In genomic region chr17:6574689-6575595, GRCh38 we compare ENCODE assay signal across 8 cellular contexts. TPM values are rescaled to one million over a fixed set of nuclear protein-coding genes. Genes with fewer than 3 reads are reported as not detected.
DNase-seq lines count a peak whose midpoint lies in the region; ATAC-seq and TF ChIP-seq lines count a peak whose summit lies in the region.

No MANE protein-coding gene starts in this region.

- peaks cover 6% of the 10 kb centered on the region for H3K9me3 Mint-ChIP-seq in glutamatergic neuron (ENCODE audit: unreplicated experiment)

- H3K4me3 Mint-ChIP-seq in glutamatergic neuron (ENCODE audit: unreplicated experiment) = no peak overlapping the region

- ATAC-seq in GM18909 (IDR thresholded peaks at IDR 0.05; ENCODE audit: poor library complexity, unreplicated experiment) = peak; percentile 57
- peak; percentile 37; the same call in 2 of the 3 replicates for ATAC-seq in RWPE2 (ENCODE audit: low read depth)
- no peak for ATAC-seq in HG03108 (IDR thresholded peaks at IDR 0.05; ENCODE audit: unreplicated experiment)
- ATAC-seq in HG03342 (IDR thresholded peaks at IDR 0.05; ENCODE audit: unreplicated experiment) = no peak

- no peak overlapping the region for H3K27ac Mint-ChIP-seq in glutamatergic neuron (ENCODE audit: unreplicated experiment)

- H3K4me3 ChIP-seq in RWPE2 (ENCODE audit: severe bottlenecking) (no peak overlapping the region), breast epithelium (peak overlapping the region in 1 of 3 donors; percentile 6), testis (no peak overlapping the region)

- TF ChIP-seq CTCF in RWPE2 (IDR thresholded peaks at IDR 0.05; ENCODE audit: poor library complexity, severe bottlenecking) = no peak
- no peak for TF ChIP-seq CTCF in breast epithelium (IDR thresholded peaks at IDR 0.05)
- TF ChIP-seq CTCF in testis (IDR thresholded peaks at IDR 0.05) = no peak
- no peak for TF ChIP-seq CTCF in glutamatergic neuron (IDR thresholded peaks at IDR 0.05; ENCODE audit: partially characterized antibody, unreplicated experiment)

- no peaks in the 10 kb centered on the region for H3K27me3 Mint-ChIP-seq in glutamatergic neuron (ENCODE audit: unreplicated experiment)

- DNase-seq in RWPE2 (ENCODE audit: low spot score) (no peak), breast epithelium (ENCODE audit: low spot score in 2 of 2) (no peak), mesenteric fat pad (ENCODE audit: low spot score) (peak; percentile 73), testis (peak; percentile 37), glutamatergic neuron (no peak)

- H3K27me3 ChIP-seq in RWPE2 (ENCODE audit: insufficient read depth, poor library complexity, severe bottlenecking) = no peaks in the 10 kb centered on the region
- H3K27me3 ChIP-seq in breast epithelium = no peaks in the 10 kb centered on the region
- no peaks in the 10 kb centered on the region for H3K27me3 ChIP-seq in testis

- intact Hi-C loops in breast epithelium (cut with DNase I; ENCODE audit: low total_unique reads) (no loop called here), testis (cut with DNase I; ENCODE audit: low total_unique reads) (no loop called here)

- 42 to 52% methylated on average over 22 to 23 of the region's 23 CpGs for WGBS in testis, 2 donors

- TF ChIP-seq POLR2A in breast epithelium (IDR thresholded peaks at IDR 0.05) = no peak
- TF ChIP-seq POLR2A in testis (IDR thresholded peaks at IDR 0.05) = no peak

- peaks cover 24% of the 10 kb centered on the region for H3K4me1 ChIP-seq in RWPE2 (ENCODE audit: insufficient read depth, poor library complexity, severe bottlenecking)
- H3K4me1 ChIP-seq in breast epithelium = no peaks in the 10 kb centered on the region
- peaks cover 13% of the 10 kb centered on the region for H3K4me1 ChIP-seq in testis

- peaks cover 21% of the 10 kb centered on the region for H3K36me3 ChIP-seq in RWPE2 (ENCODE audit: low read depth)
- no peaks in the 10 kb centered on the region for H3K36me3 ChIP-seq in breast epithelium
- no peaks in the 10 kb centered on the region for H3K36me3 ChIP-seq in testis (ENCODE audit: low read depth, missing control alignments)

- H3K9me3 ChIP-seq in RWPE2 (ENCODE audit: severe bottlenecking) (no peaks in the 10 kb centered on the region), breast epithelium (no peaks in the 10 kb centered on the region), testis (no peaks in the 10 kb centered on the region)

- peaks cover 18% of the 10 kb centered on the region for H3K4me1 Mint-ChIP-seq in glutamatergic neuron (ENCODE audit: low read depth, unreplicated experiment)

- H3K27ac ChIP-seq in RWPE2 (ENCODE audit: poor library complexity, severe bottlenecking) (peak overlapping the region; percentile 1), breast epithelium (peak overlapping the region; percentile 4 to 66), testis (no peak overlapping the region)

- peaks cover 4% of the 10 kb centered on the region for H3K36me3 Mint-ChIP-seq in glutamatergic neuron (ENCODE audit: unreplicated experiment)

RNA-seq across cellular contexts. Expression of gene PITPNM3, which starts 18.6 kb away (rescaled TPM):
- 1 to 10 TPM; 1.6 to 1.8 (median 1.6) TPM for total RNA-seq in breast epithelium
- 1.1 TPM for total RNA-seq in mesenteric fat pad
- 1 to 10 TPM; 6.7 to 7.3 TPM for total RNA-seq in testis
- polyA plus RNA-seq in testis (ENCODE audit: insufficient read depth, low read depth, low replicate concordance) = 6.3 TPM
- total RNA-seq in glutamatergic neuron (ENCODE audit: unreplicated experiment) = 1.4 TPM

Comparison
In these comparisons a context has a peak if more than half of its experiments do, and no peak if none do; other contexts are left out.
1. ATAC-seq: peak in GM18909 (single experiment) and RWPE2 (single experiment); none in HG03108 (single experiment) and HG03342 (single experiment).
2. DNase-seq: peak in mesenteric fat pad (single experiment) and testis (single experiment); none in RWPE2 (single experiment), breast epithelium (0 of 2) and glutamatergic neuron (single experiment).
3. H3K27ac ChIP-seq: peak in RWPE2 (single experiment) and breast epithelium (2 of 2); none in testis (0 of 2).